In the genomic region with DNA sequence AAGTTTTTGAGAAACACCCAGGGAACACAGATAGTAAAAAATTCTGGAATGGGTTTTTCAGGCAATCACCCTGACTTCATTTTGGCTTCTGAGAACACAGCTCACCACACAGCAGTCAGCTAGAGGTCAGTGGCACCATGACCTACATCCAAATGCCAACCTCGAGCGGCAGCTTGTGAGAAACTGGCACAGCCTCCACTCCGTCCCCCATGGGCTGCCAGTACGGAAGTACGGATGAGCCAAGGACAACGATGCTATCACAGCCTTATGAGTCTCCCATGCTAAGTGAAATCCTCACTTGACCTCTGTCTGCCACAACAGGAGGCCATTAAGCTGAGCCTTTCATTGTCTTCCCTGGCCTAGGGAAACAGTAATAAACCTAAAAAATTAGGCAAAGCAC, we compare ENCODE assay signal across 15 cellular contexts.
"Had no signal": no experiment of that assay in that cellular context is flagged by ENCODE, and none has a peak within 500 bp of the region (broad histone marks: within the 10 kb centered on the region; RNA-seq: fewer than 3 reads in every experiment).

No MANE protein-coding gene starts in this region.

- H3K9me3 ChIP-seq: body of pancreas, sigmoid colon had no signal

- H3K36me3 ChIP-seq: sigmoid colon had no signal

- H3K4me3 ChIP-seq: body of pancreas, sigmoid colon had no signal

- H3K27ac ChIP-seq: body of pancreas, foreskin keratinocyte, sigmoid colon had no signal

- H3K4me1 ChIP-seq: body of pancreas, foreskin keratinocyte had no signal

- H3K27me3 ChIP-seq: body of pancreas, foreskin keratinocyte, sigmoid colon had no signal

- DNase-seq: activated CD4-positive, alpha-beta T cell treated with anti-CD3 and anti-CD28 coated beads, Interleukin-2, amount 10 ng/mL, durations not matched to agents 24 days and 14 days; activated CD4-positive, CD25-positive, alpha-beta regulatory T cell; activated CD8-positive, alpha-beta memory T cell treated with anti-CD3 and anti-CD28 coated beads, Interleukin-2, amount 50 U/mL, for 4 hours; activated CD8-positive, alpha-beta T cell treated with anti-CD3 and anti-CD28 coated beads, Interleukin-2, amount 10 ng/mL, durations not matched to agents 7 days and 5 days; activated effector memory CD4-positive, alpha-beta T cell treated with anti-CD3 and anti-CD28 coated beads, Interleukin-2, amount 50 U/mL, for 16 hours; activated T-cell treated with anti-CD3 and anti-CD28 coated beads, Interleukin-2, amount 50 U/mL, for 48 hours; body of pancreas; cerebellar nuclear complex; effector memory CD4-positive, alpha-beta T cell; foreskin keratinocyte; mesendoderm; natural killer cell; sigmoid colon; stimulated activated CD4-positive, alpha-beta T cell treated with anti-CD3 and anti-CD28 coated beads, Interleukin-4, amount 100 ng/mL, for 1 hour; stimulated activated naive CD8-positive, alpha-beta T cell treated with anti-CD3 and anti-CD28 coated beads, Interleukin-15, Interleukin-2, amounts not matched to agents 100 U/mL and 50 U/mL, for 24 hours had no signal

- ATAC-seq: activated CD8-positive, alpha-beta T cell treated with anti-CD3 and anti-CD28 coated beads, Interleukin-2, amount 10 ng/mL, durations not matched to agents 7 days and 5 days; body of pancreas; foreskin keratinocyte; natural killer cell; stimulated activated naive CD8-positive, alpha-beta T cell treated with anti-CD3 and anti-CD28 coated beads, Interleukin-15, Interleukin-2, amounts not matched to agents 100 U/mL and 50 U/mL, for 24 hours had no signal
